1 cellular context compared by ENCODE assay signal in genomic region chr5:90264930-90265857, GRCh38.
A peak's percentile ranks its signal among the peaks of the same experiment; 100 is the strongest.
TF ChIP-seq lines count a peak whose summit lies in the region.

No MANE protein-coding gene starts in this region.

TF ChIP-seq in K562, 482 proteins besides CTCF, POLR2A, EP300 and RAD21 (continued from another document):
- TF ChIP-seq THRA (IDR thresholded peaks at IDR 0.05): no peak
- TF ChIP-seq CLOCK (CRISPR knock-in tag; IDR thresholded peaks at IDR 0.05; ENCODE audit: borderline replicate concordance): no peak
- no peak for TF ChIP-seq GTF3C2 (IDR thresholded peaks at IDR 0.05; ENCODE audit: borderline replicate concordance, extremely low read depth, insufficient read length)
- TF ChIP-seq RCOR1 (IDR thresholded peaks at IDR 0.05; ENCODE audit: borderline replicate concordance in 1 of 2, low read depth in 2 of 2, low read length in 2 of 2): 0 out of 4 replicates have a peak, but pooled peaks of 1 of the 2 experiments have one; percentile 24
- TF ChIP-seq SRF (CRISPR knock-in tag; IDR thresholded peaks at IDR 0.05): no peak
- no peak for TF ChIP-seq ZBTB8A (IDR thresholded peaks at IDR 0.05; ENCODE audit: partially characterized antibody)
- no peak for TF ChIP-seq ARID1B (IDR thresholded peaks at IDR 0.05)
- peak; percentile 57; the same call in 1 of the 2 replicates for TF ChIP-seq CC2D1A (IDR thresholded peaks at IDR 0.05)
- no peak for TF ChIP-seq HIVEP1 (CRISPR knock-in tag; IDR thresholded peaks at IDR 0.05)
- no peak for TF ChIP-seq PBX2 (CRISPR knock-in tag; IDR thresholded peaks at IDR 0.05; ENCODE audit: low read depth)
- TF ChIP-seq PBX2 (tag; conservative IDR thresholded peaks at IDR 0.05; ENCODE audit: low read depth): 0 out of 2 replicates have a peak, but pooled peaks have one; percentile 15
- no peak for TF ChIP-seq MBD1 (CRISPR knock-in tag; IDR thresholded peaks at IDR 0.05)
- TF ChIP-seq CBX3 (IDR thresholded peaks at IDR 0.05; ENCODE audit: borderline replicate concordance in 1 of 2, low read length in 2 of 2): no peak
- TF ChIP-seq YY1 (IDR thresholded peaks at IDR 0.05; ENCODE audit: borderline replicate concordance in 1 of 3, control insufficient read depth in 1 of 3, extremely low read depth in 1 of 3, insufficient read depth in 3 of 3, insufficient read length in 1 of 3, insufficient replicate concordance in 2 of 3, low read depth in 1 of 3, low read length in 2 of 3): peak in 2 of 3 experiments; percentile 15 to 39
- TF ChIP-seq FOXK2 (conservative IDR thresholded peaks at IDR 0.05 in 1 of 2, IDR thresholded peaks at IDR 0.05 in 1 of 2; ENCODE audit: low read depth in 2 of 2): 0 out of 4 replicates have a peak, but pooled peaks of 1 of the 2 experiments have one; percentile 44
- peak; percentile 13 for TF ChIP-seq ZFP36 (IDR thresholded peaks at IDR 0.05; ENCODE audit: low read depth, low read length, partially characterized antibody)
- TF ChIP-seq STAG1 (CRISPR knock-in tag; IDR thresholded peaks at IDR 0.05; ENCODE audit: borderline replicate concordance): peak; percentile 86; the same call in 1 of the 2 replicates
- no peak for TF ChIP-seq KLF13 (tag; IDR thresholded peaks at IDR 0.05; ENCODE audit: borderline replicate concordance, low read depth)
- 0 out of 2 replicates have a peak, but pooled peaks have one; percentile 20 for TF ChIP-seq SOX6 (IDR thresholded peaks at IDR 0.05)
- no peak for TF ChIP-seq ZNF12 (CRISPR knock-in tag; IDR thresholded peaks at IDR 0.05)
- no peak for TF ChIP-seq ZNF197 (CRISPR knock-in tag; IDR thresholded peaks at IDR 0.05; ENCODE audit: low read depth)
- TF ChIP-seq MEIS2 (IDR thresholded peaks at IDR 0.05; ENCODE audit: partially characterized antibody): peak; percentile 27
- TF ChIP-seq E2F1 (CRISPR knock-in tag; IDR thresholded peaks at IDR 0.05): no peak
- TF ChIP-seq LARP7 (IDR thresholded peaks at IDR 0.05): no peak
- TF ChIP-seq MNT (conservative IDR thresholded peaks at IDR 0.05): peak; percentile 30 to 36; a peak in 1 of 4 replicates
- no peak; the same call in 1 of the 2 replicates for TF ChIP-seq TEAD4 (IDR thresholded peaks at IDR 0.05; ENCODE audit: low read length)
- no peak for TF ChIP-seq TEAD4 (CRISPR knock-in tag; IDR thresholded peaks at IDR 0.05; ENCODE audit: borderline replicate concordance)
- no peak for TF ChIP-seq HMBOX1 (IDR thresholded peaks at IDR 0.05)
